19 cellular contexts compared by ENCODE assay signal in the genomic region with DNA sequence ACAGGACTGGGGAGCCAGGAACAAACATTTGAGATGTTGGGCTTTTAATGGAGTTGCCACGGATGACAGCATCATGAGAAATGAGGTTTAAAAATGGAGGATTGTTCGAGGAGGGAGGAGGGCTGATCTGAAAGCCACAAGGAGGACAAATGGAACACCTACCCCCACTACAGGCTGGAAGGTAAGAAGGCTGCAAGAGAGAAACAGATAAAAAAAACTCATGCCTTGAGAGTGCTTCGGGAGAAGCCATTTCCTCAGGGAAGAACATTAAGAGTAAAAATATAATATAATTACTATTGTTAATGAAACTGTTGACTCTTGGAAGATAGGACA.
DNase-seq lines count a peak whose midpoint lies in the region; ATAC-seq, FAIRE-seq and TF ChIP-seq lines count a peak whose summit lies in the region.
"Had no signal": no experiment of that assay in that cellular context is flagged by ENCODE, and none has a peak within 500 bp of the region (broad histone marks: within the 10 kb centered on the region; RNA-seq: fewer than 3 reads in every experiment).

No MANE protein-coding gene starts in this region.

- ATAC-seq in omental fat pad (ENCODE audit: low FRiP score) (peak; percentile 42), HG03565 (IDR thresholded peaks at IDR 0.05; ENCODE audit: unreplicated experiment) (no peak)
- ATAC-seq: GM12878, K562 had no signal

- no peak overlapping the region for H3K9ac ChIP-seq in H1 (replicated peaks in 1 of 4; ENCODE audit: extremely low read depth in 1 of 4, low read depth in 3 of 4, low read length in 3 of 4)
- H3K9ac ChIP-seq: GM23248 had no signal

- H3K36me3 ChIP-seq in H7 (replicated peaks; ENCODE audit: control insufficient read depth, insufficient read depth, low read length) (no peaks in the 10 kb centered on the region), H1 (ENCODE audit: control insufficient read depth in 2 of 4, insufficient read depth in 4 of 4, low read length in 3 of 4) (no peaks in the 10 kb centered on the region), right atrium auricular region (no peaks in the 10 kb centered on the region)

- H3K4me2 ChIP-seq in H1 (ENCODE audit: insufficient read depth in 1 of 2, low read depth in 2 of 2, low read length in 2 of 2): no peak overlapping the region

- TF ChIP-seq POLR2A in H1 (IDR thresholded peaks at IDR 0.05; ENCODE audit: control extremely low read depth in 1 of 2, low read depth in 2 of 2, low read length in 2 of 2): no peak

- TF ChIP-seq CTCF in H1 (IDR thresholded peaks at IDR 0.05; ENCODE audit: control extremely low read depth in 1 of 3, insufficient read depth in 1 of 3, low read depth in 1 of 3, low read length in 3 of 3): no peak
- TF ChIP-seq CTCF in right atrium auricular region (IDR thresholded peaks at IDR 0.05): no peak
- TF ChIP-seq CTCF in omental fat pad (IDR thresholded peaks at IDR 0.05): no peak

- WGBS in H1 (ENCODE audit: extremely low coverage in 1 of 2, insufficient coverage in 1 of 2, insufficient read length in 1 of 2, insufficient replicate concordance in 2 of 2, low coverage in 1 of 2, low lambda C conversion rate in 2 of 2, missing lambda C conversion rate in 1 of 2), 2 experiments: 75% methylated on average over 3 of the region's 3 CpGs; no CpG with 5 or more reads in 1 of the 2 experiments

- no peak for TF ChIP-seq RAD21 in H1 (IDR thresholded peaks at IDR 0.05 in 1 of 2, conservative IDR thresholded peaks at IDR 0.05 in 1 of 2; ENCODE audit: low read depth in 2 of 2, low read length in 2 of 2)

- H3K9me3 ChIP-seq in H1 (ENCODE audit: insufficient read depth in 2 of 2, low read depth in 1 of 2, low read length in 1 of 2): no peaks in the 10 kb centered on the region
- no peaks in the 10 kb centered on the region for H3K9me3 ChIP-seq in right atrium auricular region

- DNase-seq in H7: peak; percentile 7
- DNase-seq in H1 (ENCODE audit: low read depth in 1 of 2, low spot score in 2 of 2): no peak
- DNase-seq in right atrium auricular region (ENCODE audit: low spot score): no peak
- no peak for DNase-seq in omental fat pad (ENCODE audit: low spot score)
- no peak for DNase-seq in NCI-H524 (lab: John Stamatoyannopoulos, UW)
- no peak for DNase-seq in NCI-H82 (lab: John Stamatoyannopoulos, UW)
- no peak for DNase-seq in activated gamma-delta T cell treated with Interleukin-2 at 50 U/mL for 16 hours
- DNase-seq: CD4-positive, CD25-positive, alpha-beta regulatory T cell; COR-L47; GF-D8; GM23248; NCI-H1694 treated with DMSO at 0.1 percent for 48 hours; NCI-H510A; NCI-H774; SIG-M5 had no signal

- H4K5ac ChIP-seq in H1 (ENCODE audit: insufficient read length, low read depth, low read length): no peak overlapping the region

- no peak overlapping the region for H3K23ac ChIP-seq in H1 (ENCODE audit: insufficient read length)

- no peak overlapping the region for H3K14ac ChIP-seq in H1 (ENCODE audit: insufficient read length)

- no peak overlapping the region for H2BK15ac ChIP-seq in H1 (ENCODE audit: low read length)

- H3K4ac ChIP-seq in H1 (replicated peaks; ENCODE audit: insufficient read length, low read depth, low read length): no peak overlapping the region

- no peaks in the 10 kb centered on the region; the same call in 1 of the 2 replicates for H3K23me2 ChIP-seq in H1 (ENCODE audit: low read depth, low read length)

- no peaks in the 10 kb centered on the region for H3K79me1 ChIP-seq in H1 (ENCODE audit: low read depth, low read length)

- CTCF ChIA-PET in H1 (lab: Charles Lee; ENCODE audit: partially characterized antibody): interaction anchor here (1.2 to 1.6 kb wide), 2 partner anchors 56 to 177 kb away, joined by 3 to 4 read pairs; no protein-coding TSS in a partner anchor

- no peaks in the 10 kb centered on the region for H4K20me1 ChIP-seq in H1 (replicated peaks in 1 of 2; ENCODE audit: control insufficient read depth in 1 of 2, insufficient read depth in 2 of 2, low read length in 2 of 2)

- no peak overlapping the region for H4K91ac ChIP-seq in H1 (replicated peaks; ENCODE audit: insufficient read length, low read length)

- H2AK5ac ChIP-seq in H1 (ENCODE audit: low read depth, low read length): no peak overlapping the region

- no peak overlapping the region for H2BK20ac ChIP-seq in H1 (ENCODE audit: low read length)

- no peak overlapping the region for H2BK12ac ChIP-seq in H1 (ENCODE audit: low read depth, low read length)

- H3K4me3 ChIP-seq in H7 (ENCODE audit: insufficient read depth, low read depth, low read length) (no peak overlapping the region), H1 (ENCODE audit: extremely low read depth in 1 of 4, insufficient read depth in 2 of 4, low read depth in 3 of 4, low read length in 4 of 4) (no peak overlapping the region), right atrium auricular region (peak overlapping the region; percentile 30 to 43)
- H3K4me3 ChIP-seq: GM12878, GM23248, K562 had no signal

- H4K8ac ChIP-seq in H1 (ENCODE audit: extremely low read depth, insufficient read depth, low read length): no peak overlapping the region

- POLR2A ChIA-PET in H1 (lab: Charles Lee; ENCODE audit: partially characterized antibody): no interaction called here

- no peak overlapping the region for H2BK5ac ChIP-seq in H1 (ENCODE audit: low read depth, low read length)

- no peak for TF ChIP-seq EP300 in H1 (IDR thresholded peaks at IDR 0.05; ENCODE audit: borderline replicate concordance in 1 of 2, low read depth in 2 of 2, low read length in 2 of 2)

- no peaks in the 10 kb centered on the region for H3K79me2 ChIP-seq in H1 (ENCODE audit: control insufficient read depth in 1 of 2, insufficient read depth in 2 of 2, low read length in 2 of 2)

- 0 out of 2 replicates have a peak overlapping the region, but pooled peaks have one; percentile 62 for H2AFZ ChIP-seq in H1 (ENCODE audit: low read length)
- H2AFZ ChIP-seq: GM23248 had no signal

- H3K4me1 ChIP-seq in H1 (replicated peaks in 1 of 4; ENCODE audit: control insufficient read depth in 3 of 4, insufficient read depth in 4 of 4, low read length in 3 of 4) (no peaks in the 10 kb centered on the region), right atrium auricular region (peaks cover 0 to 6% of the 10 kb centered on the region in 2 donors)

- H3K56ac ChIP-seq in H1 (replicated peaks; ENCODE audit: insufficient read length, low read depth, low read length): no peak overlapping the region

- H2BK120ac ChIP-seq in H1 (replicated peaks; ENCODE audit: low read depth, low read length): no peak overlapping the region

- no peak for FAIRE-seq in H1 (lab: Jason Lieb, UNC)
- FAIRE-seq: GM12878, GM19239, K562 had no signal

- no peak overlapping the region for H3K27ac ChIP-seq in H1 (ENCODE audit: low read depth, low read length)
- peak overlapping the region; percentile 40 to 65 for H3K27ac ChIP-seq in right atrium auricular region
- H3K27ac ChIP-seq: GM23248 had no signal

- H3K27me3 ChIP-seq in H7 (ENCODE audit: control insufficient read depth, insufficient read depth, low read length) (no peaks in the 10 kb centered on the region), H1 (replicated peaks in 1 of 4; ENCODE audit: control insufficient read depth in 3 of 4, extremely low read depth in 1 of 4, insufficient read depth in 3 of 4, low read length in 3 of 4) (no peaks in the 10 kb centered on the region), right atrium auricular region (no peaks in the 10 kb centered on the region)

- H3K18ac ChIP-seq in H1 (ENCODE audit: extremely low read depth, low read length): no peak overlapping the region

TF ChIP-seq in H1, 55 proteins besides CTCF, POLR2A, EP300 and RAD21:
- no peak for TF ChIP-seq SP4 (IDR thresholded peaks at IDR 0.05; ENCODE audit: low read length)
- no peak for TF ChIP-seq NANOG (IDR thresholded peaks at IDR 0.05; ENCODE audit: insufficient read depth, low read depth, low read length, poor library complexity, severe bottlenecking)
- no peak for TF ChIP-seq CTBP2 (IDR thresholded peaks at IDR 0.05; ENCODE audit: borderline replicate concordance, insufficient read depth, insufficient read length, low read length)
- TF ChIP-seq GTF2F1 (IDR thresholded peaks at IDR 0.05; ENCODE audit: borderline replicate concordance, low read depth, low read length): no peak
- no peak for TF ChIP-seq CEBPB (IDR thresholded peaks at IDR 0.05; ENCODE audit: low read depth, low read length)
- no peak for TF ChIP-seq CREB1 (IDR thresholded peaks at IDR 0.05)
TF ChIP-seq in H1: peak in this region for 0.

Comparison
In these comparisons a context has a peak if more than half of its experiments do, and no peak if none do; other contexts are left out.
1. H3K4me3 ChIP-seq: peak in right atrium auricular region (2 of 2); none in H7 (single experiment) and H1 (0 of 4).